ENCODE assay signal across 15 cellular contexts in the genomic region with DNA sequence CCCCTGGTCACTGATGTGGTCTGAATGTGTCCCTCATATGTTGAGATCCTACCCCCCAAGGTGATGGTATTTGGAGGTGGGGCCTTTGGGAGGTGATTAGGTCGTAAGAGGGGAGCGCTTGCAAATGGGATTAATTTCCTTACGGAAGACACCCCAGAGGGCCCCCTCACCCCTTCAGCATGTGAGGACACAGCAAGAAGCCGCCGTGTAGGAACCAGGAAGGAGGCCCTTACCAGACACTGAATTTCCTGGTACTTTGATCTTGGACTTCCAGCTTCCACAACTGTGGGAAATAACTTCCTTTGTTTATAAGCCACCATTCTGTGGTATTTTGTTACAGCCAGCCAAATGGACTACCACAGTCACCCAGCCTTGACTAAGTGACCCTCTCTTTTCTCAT. TPM values are rescaled to one million over a fixed set of nuclear protein-coding genes. Genes with fewer than 3 reads are reported as not detected.
DNase-seq lines count a peak whose midpoint lies in the region; ATAC-seq and TF ChIP-seq lines count a peak whose summit lies in the region.
"Had no signal": no experiment of that assay in that cellular context is flagged by ENCODE, and none has a peak within 500 bp of the region (broad histone marks: within the 10 kb centered on the region; RNA-seq: fewer than 3 reads in every experiment).

No MANE protein-coding gene starts in this region.

- H3K27me3 ChIP-seq in Caco-2 (replicated peaks; ENCODE audit: control insufficient read depth, insufficient read depth, low read length): no peaks in the 10 kb centered on the region

- H3K4me3 Mint-ChIP-seq in Caco-2 (ENCODE audit: unreplicated experiment) (no peak overlapping the region), natural killer cell (no peak overlapping the region)
- H3K4me3 Mint-ChIP-seq in activated T-helper 17 cell treated with anti-CD3 and anti-CD28 coated beads, Interleukin-2, amount 50 U/mL, for 72 hours: peak overlapping the region; percentile 48

- H3K9me3 Mint-ChIP-seq in Caco-2 (ENCODE audit: unreplicated experiment) (no peaks in the 10 kb centered on the region), natural killer cell (no peaks in the 10 kb centered on the region)
- H3K9me3 Mint-ChIP-seq in activated T-helper 17 cell treated with anti-CD3 and anti-CD28 coated beads, Interleukin-2, amount 50 U/mL, for 72 hours: no peaks in the 10 kb centered on the region

- peak overlapping the region; percentile 14 for H3K27ac Mint-ChIP-seq in Caco-2 (ENCODE audit: unreplicated experiment)
- peak overlapping the region; percentile 65 for H3K27ac Mint-ChIP-seq in activated T-helper 17 cell treated with anti-CD3 and anti-CD28 coated beads, Interleukin-2, amount 50 U/mL, for 72 hours
- H3K27ac Mint-ChIP-seq in natural killer cell: peak overlapping the region; percentile 50 to 58

- no peaks in the 10 kb centered on the region for H3K4me1 ChIP-seq in Caco-2

- BruUV-seq in Caco-2 (replicated peaks; lab: Mats Ljungman, UMichigan): no TSS peak

- TF ChIP-seq CTCF in Caco-2 (IDR thresholded peaks at IDR 0.05; ENCODE audit: insufficient read depth in 1 of 2, low read depth in 1 of 2, low read length in 1 of 2, severe bottlenecking in 1 of 2, unreplicated experiment in 1 of 2): no peak
- TF ChIP-seq CTCF in natural killer cell (IDR thresholded peaks at IDR 0.05): no peak

- H3K4me3 ChIP-seq in Caco-2 (ENCODE audit: low read depth, low read length): no peak overlapping the region

- intact Hi-C loops in Caco-2 (cut with micrococcal nuclease; ENCODE audit: unreplicated experiment): no loop called here
- intact Hi-C loops in natural killer cell (cut with micrococcal nuclease): no loop called here

- DNase-seq in DMS79 treated with DMSO at 0.1 percent for 48 hours (lab: John Stamatoyannopoulos, UW): peak; percentile 71
- DNase-seq in DMS79 (lab: John Stamatoyannopoulos, UW): no peak
- DNase-seq in Caco-2: no peak
- DNase-seq in natural killer cell: no peak
- DNase-seq in G401 (ENCODE audit: low spot score): no peak
- DNase-seq in NOMO-1 (lab: John Stamatoyannopoulos, UW; ENCODE audit: unreplicated experiment in 2 of 2): no peak
- DNase-seq: foreskin melanocyte, GOT3, NCI-H1694, NCI-H446, retina, Right ventricle myocardium superior, T1000 had no signal

- ATAC-seq in activated T-helper 17 cell treated with anti-CD3 and anti-CD28 coated beads, Interleukin-2, amount 50 U/mL, for 72 hours (replicated peaks): no peak
- no peak for ATAC-seq in natural killer cell
- no peak for ATAC-seq in GM19463 (IDR thresholded peaks at IDR 0.05; ENCODE audit: unreplicated experiment)

- H3K36me3 Mint-ChIP-seq in Caco-2 (ENCODE audit: insufficient read depth, unreplicated experiment) (peaks cover 29% of the 10 kb centered on the region), natural killer cell (no peaks in the 10 kb centered on the region)
- peaks cover 85% of the 10 kb centered on the region for H3K36me3 Mint-ChIP-seq in activated T-helper 17 cell treated with anti-CD3 and anti-CD28 coated beads, Interleukin-2, amount 50 U/mL, for 72 hours (ENCODE audit: low read depth)

- in situ Hi-C loops in G401 (cut with HindIII; ENCODE audit: low sequenced_read_pairs): no loop called here

- no peaks in the 10 kb centered on the region for H3K9me3 ChIP-seq in Caco-2

- CTCF ChIA-PET in Caco-2 (lab: Charles Lee): no interaction called here

- H3K36me3 ChIP-seq in Caco-2 (ENCODE audit: control insufficient read depth, insufficient read depth, low read length): peaks cover 2% of the 10 kb centered on the region

- H3K4me1 Mint-ChIP-seq in Caco-2 (ENCODE audit: low read depth, unreplicated experiment) (peaks cover 13% of the 10 kb centered on the region), natural killer cell (peaks cover 68 to 74% of the 10 kb centered on the region in 2 donors)
- peaks cover 67% of the 10 kb centered on the region for H3K4me1 Mint-ChIP-seq in activated T-helper 17 cell treated with anti-CD3 and anti-CD28 coated beads, Interleukin-2, amount 50 U/mL, for 72 hours

- H3K27me3 Mint-ChIP-seq in Caco-2 (ENCODE audit: insufficient read depth, unreplicated experiment) (no peaks in the 10 kb centered on the region), natural killer cell (ENCODE audit: low read depth in 2 of 2) (no peaks in the 10 kb centered on the region)
- no peaks in the 10 kb centered on the region for H3K27me3 Mint-ChIP-seq in activated T-helper 17 cell treated with anti-CD3 and anti-CD28 coated beads, Interleukin-2, amount 50 U/mL, for 72 hours

- POLR2A ChIA-PET in Caco-2 (lab: Charles Lee): no interaction called here

RNA-seq across cellular contexts. Expression of gene NCK2, which starts 35.9 kb away (rescaled TPM):
- total RNA-seq in Caco-2 (2022) (89.0 and 95.7 TPM in 2 replicates), natural killer cell (10 to 100 TPM; 34.1 to 50.8 (median 43.0) TPM)
- 10 to 100 TPM; 75.4 to 85.4 TPM for total RNA-seq in activated T-helper 17 cell treated with anti-CD3 and anti-CD28 coated beads, Interleukin-2, amount 50 U/mL, for 72 hours
- 12.4 and 12.9 TPM in 2 replicates for total RNA-seq in G401 (2014; rRNA removed; shearing (Covaris generic))

Comparison
In these comparisons a context has a peak if more than half of its experiments do, and no peak if none do; other contexts are left out.
1. H3K27ac Mint-ChIP-seq: peak in every context shown above with its lines; median percentile 65 in activated T-helper 17 cell treated with anti-CD3 and anti-CD28 coated beads, Interleukin-2, amount 50 U/mL, for 72 hours; 54 in natural killer cell; 14 in Caco-2.